1 cellular context compared by ENCODE assay signal in the genomic region with DNA sequence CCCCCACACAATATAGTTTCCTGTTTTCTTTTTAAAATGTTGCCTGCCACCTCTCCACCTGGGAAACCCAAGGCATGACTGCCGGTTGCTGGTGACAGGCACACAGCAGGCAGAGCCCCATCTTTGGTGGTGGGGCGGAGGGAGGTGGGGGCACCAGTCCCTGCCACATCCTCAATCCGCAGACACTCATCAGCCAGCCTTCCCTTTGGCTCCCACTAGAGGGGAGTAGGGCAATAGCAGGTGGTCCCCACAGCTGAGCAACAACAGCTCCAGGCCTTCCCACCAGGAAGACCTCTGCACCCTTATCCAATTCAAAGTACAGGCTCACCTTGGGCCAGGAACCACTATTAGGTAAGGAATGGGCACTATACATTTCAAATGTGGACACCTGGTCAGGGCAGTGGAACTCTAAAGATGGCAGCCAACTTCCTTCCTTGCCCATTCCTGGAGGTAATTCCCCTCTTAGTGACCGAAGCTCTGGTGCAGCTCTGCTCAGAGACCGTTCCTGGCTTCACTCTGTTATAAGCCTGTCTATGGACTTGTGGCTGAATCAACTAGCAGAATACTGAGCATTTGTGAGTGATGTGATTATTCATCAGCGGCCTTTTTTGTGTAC.
TF ChIP-seq lines count a peak whose summit lies in the region.

No MANE protein-coding gene starts in this region.

TF ChIP-seq in HCT116, 20 proteins besides CTCF, POLR2A, EP300 and RAD21 (continued from another document):
- TF ChIP-seq SIN3A (IDR thresholded peaks at IDR 0.05; ENCODE audit: low read depth), result no peak
